23 cellular contexts compared by ENCODE assay signal in genomic region chr10:88954458-88955083, GRCh38. TPM values are rescaled to one million over a fixed set of nuclear protein-coding genes. Genes with fewer than 3 reads are reported as not detected.
DNase-seq lines count a peak whose midpoint lies in the region; ATAC-seq and TF ChIP-seq lines count a peak whose summit lies in the region.
"Had no signal": no experiment of that assay in that cellular context is flagged by ENCODE, and none has a peak within 500 bp of the region (broad histone marks: within the 10 kb centered on the region; RNA-seq: fewer than 3 reads in every experiment).

No MANE protein-coding gene starts in this region.

- no peak overlapping the region for H3K4me2 ChIP-seq in PC-9

- BruUV-seq in PC-9 (replicated peaks; lab: Mats Ljungman, UMichigan) = no TSS peak

- H3K27me3 ChIP-seq in thoracic aorta (replicated peaks; ENCODE audit: insufficient read depth) (no peaks in the 10 kb centered on the region), PC-9 (ENCODE audit: insufficient read depth, low read depth) (no peaks in the 10 kb centered on the region)
- H3K27me3 ChIP-seq: SJCRH30 had no signal

- peak overlapping the region; percentile 18 for H3K4me3 ChIP-seq in coronary artery
- peak overlapping the region; percentile 95 for H3K4me3 ChIP-seq in thoracic aorta
- H3K4me3 ChIP-seq in PC-9 = no peak overlapping the region
- H3K4me3 ChIP-seq: SJCRH30 had no signal

- H3K9me3 Mint-ChIP-seq in nephron = no peaks in the 10 kb centered on the region
- H3K9me3 Mint-ChIP-seq in activated T-helper 17 cell treated with anti-CD3 and anti-CD28 coated beads, Interleukin-2, amount 50 U/mL, for 72 hours = no peaks in the 10 kb centered on the region
- H3K9me3 Mint-ChIP-seq: H9 had no signal

- no peak overlapping the region for H3K4me3 Mint-ChIP-seq in nephron
- H3K4me3 Mint-ChIP-seq in activated T-helper 17 cell treated with anti-CD3 and anti-CD28 coated beads, Interleukin-2, amount 50 U/mL, for 72 hours = no peak overlapping the region
- H3K4me3 Mint-ChIP-seq: B cell, CD14-positive monocyte, H9 had no signal

- no peaks in the 10 kb centered on the region for H3K9me2 ChIP-seq in PC-9 (ENCODE audit: insufficient read depth)

- peak overlapping the region; percentile 92 to 93 for H3K27ac ChIP-seq in coronary artery
- peak overlapping the region; percentile 95 to 99 for H3K27ac ChIP-seq in thoracic aorta
- no peak overlapping the region for H3K27ac ChIP-seq in PC-9
- H3K27ac ChIP-seq: SJCRH30 had no signal

- H3K27me3 Mint-ChIP-seq in nephron (ENCODE audit: low read depth) = peaks cover 4% of the 10 kb centered on the region
- no peaks in the 10 kb centered on the region for H3K27me3 Mint-ChIP-seq in activated T-helper 17 cell treated with anti-CD3 and anti-CD28 coated beads, Interleukin-2, amount 50 U/mL, for 72 hours
- H3K27me3 Mint-ChIP-seq: B cell had no signal

- POLR2A ChIA-PET in PC-9 (lab: Charles Lee; ENCODE audit: unreplicated experiment) = no interaction called here

- ATAC-seq in thoracic aorta (ENCODE audit: insufficient number of reproducible peaks, low FRiP score, low read depth) (no peak), HG03108 (IDR thresholded peaks at IDR 0.05; ENCODE audit: unreplicated experiment) (no peak)
- no peak for ATAC-seq in activated T-helper 17 cell treated with anti-CD3 and anti-CD28 coated beads, Interleukin-2, amount 50 U/mL, for 72 hours (replicated peaks)
- ATAC-seq: Panc1 had no signal

- peaks cover 7% of the 10 kb centered on the region for H3K36me3 ChIP-seq in thoracic aorta
- H3K36me3 ChIP-seq in PC-9 (ENCODE audit: low read depth) = no peaks in the 10 kb centered on the region
- H3K36me3 ChIP-seq: SJCRH30 had no signal

- H3K4me1 Mint-ChIP-seq in nephron = peaks cover 50% of the 10 kb centered on the region
- no peaks in the 10 kb centered on the region for H3K4me1 Mint-ChIP-seq in activated T-helper 17 cell treated with anti-CD3 and anti-CD28 coated beads, Interleukin-2, amount 50 U/mL, for 72 hours
- H3K4me1 Mint-ChIP-seq: B cell had no signal

- intact Hi-C loops in PC-9 (cut with micrococcal nuclease; ENCODE audit: unreplicated experiment) = no loop called here

- no peaks in the 10 kb centered on the region for H4K20me1 ChIP-seq in PC-9 (ENCODE audit: insufficient read depth)

- H3K36me3 Mint-ChIP-seq in nephron (ENCODE audit: low read depth) = no peaks in the 10 kb centered on the region
- peaks cover 10% of the 10 kb centered on the region for H3K36me3 Mint-ChIP-seq in activated T-helper 17 cell treated with anti-CD3 and anti-CD28 coated beads, Interleukin-2, amount 50 U/mL, for 72 hours (ENCODE audit: low read depth)

- H3K4me1 ChIP-seq in thoracic aorta (ENCODE audit: control insufficient read depth in 1 of 2, low read depth in 2 of 2) = peaks cover 8 to 25% of the 10 kb centered on the region in 2 donors
- H3K4me1 ChIP-seq in PC-9 (replicated peaks; ENCODE audit: insufficient read depth) = no peaks in the 10 kb centered on the region
- H3K4me1 ChIP-seq: SJCRH30 had no signal

- H2AFZ ChIP-seq in PC-9 = no peak overlapping the region

- TF ChIP-seq CTCF in coronary artery (IDR thresholded peaks at IDR 0.05) (no peak), nephron (IDR thresholded peaks at IDR 0.05; ENCODE audit: unreplicated experiment in 3 of 3) (no peak), thoracic aorta (IDR thresholded peaks at IDR 0.05) (no peak), PC-9 (conservative IDR thresholded peaks at IDR 0.05) (no peak)

- DNase-seq in OCI-M1 (lab: John Stamatoyannopoulos, UW) (peak; percentile 55), coronary artery (ENCODE audit: low spot score) (no peak), thoracic aorta (ENCODE audit: low spot score) (no peak), PC-9 (no peak)
- no peak for DNase-seq in stimulated activated CD8-positive, alpha-beta memory T cell treated with anti-CD3 and anti-CD28 coated beads, Interleukin-4, amount 100 ng/mL, for 48 hours
- DNase-seq: DMS53, GDM1, H9, KBM-7, MM.1S, NCI-H1048, NCI-H1417 treated with DMSO at 0.1 percent for 48 hours, NCI-H187, NCI-H2107, NCI-H446 treated with DMSO at 0.1 percent for 48 hours, NCI-H526 treated with DMSO at 0.1 percent for 48 hours, SJCRH30 had no signal

- peak overlapping the region in 2 of 3 experiments; percentile 9 to 96 for H3K27ac Mint-ChIP-seq in nephron
- H3K27ac Mint-ChIP-seq in activated T-helper 17 cell treated with anti-CD3 and anti-CD28 coated beads, Interleukin-2, amount 50 U/mL, for 72 hours = no peak overlapping the region
- H3K27ac Mint-ChIP-seq: B cell, CD14-positive monocyte, H9 had no signal

- H3K79me2 ChIP-seq in PC-9 (ENCODE audit: low read depth) = no peaks in the 10 kb centered on the region

- CTCF ChIA-PET in PC-9 (lab: Charles Lee) = interaction anchor here (0.5 kb wide), 1 partner anchor 12 kb away, joined by 5 read pairs; no protein-coding TSS in a partner anchor

- H3F3A ChIP-seq in PC-9 (ENCODE audit: insufficient read depth, low read depth) = no peaks in the 10 kb centered on the region

- no peaks in the 10 kb centered on the region for H3K9me3 ChIP-seq in thoracic aorta
- H3K9me3 ChIP-seq in PC-9 (ENCODE audit: insufficient read depth, low read depth) = no peaks in the 10 kb centered on the region
- H3K9me3 ChIP-seq: SJCRH30 had no signal

RNA-seq across cellular contexts. Expression of gene ACTA2, which starts 2.0 kb away (rescaled TPM):
- total RNA-seq in thoracic aorta = over 10,000 TPM in 1 of 2 donors, 1,000 to 10,000 TPM in 1; 4,797 to 12,240 TPM
- total RNA-seq in activated T-helper 17 cell treated with anti-CD3 and anti-CD28 coated beads, Interleukin-2, amount 50 U/mL, for 72 hours = 10 to 100 TPM; 14.6 to 29.6 TPM
- total RNA-seq in PC-9 (2021) = 5.3 and 8.4 TPM in 2 replicates

RNA-seq across cellular contexts. Expression of gene FAS, which starts 36.0 kb away (rescaled TPM):
- 10 to 100 TPM; 24.0 to 32.6 TPM for total RNA-seq in thoracic aorta
- total RNA-seq in activated T-helper 17 cell treated with anti-CD3 and anti-CD28 coated beads, Interleukin-2, amount 50 U/mL, for 72 hours = 100 to 1,000 TPM; 105 to 121 TPM
- 7.6 and 8.5 TPM in 2 replicates for total RNA-seq in PC-9 (2021)

Comparison
In these comparisons a context has a peak if more than half of its experiments do, and no peak if none do; other contexts are left out.
1. RNA of gene ACTA2, which starts 2.0 kb away (total RNA-seq): 4,797 to 12,240 TPM in thoracic aorta; 14.6 to 29.6 TPM in activated T-helper 17 cell treated with anti-CD3 and anti-CD28 coated beads, Interleukin-2, amount 50 U/mL, for 72 hours and 5.3 to 8.4 TPM in PC-9; every median in the first group is over 100 times any median in the second.